14 cellular contexts compared by ENCODE assay signal in genomic region chr15:85354432-85354831, GRCh38. TPM values are rescaled to one million over a fixed set of nuclear protein-coding genes. Genes with fewer than 3 reads are reported as not detected.
DNase-seq lines count a peak whose midpoint lies in the region; ATAC-seq and TF ChIP-seq lines count a peak whose summit lies in the region.
"Had no signal": no experiment of that assay in that cellular context is flagged by ENCODE, and none has a peak within 500 bp of the region (broad histone marks: within the 10 kb centered on the region; RNA-seq: fewer than 3 reads in every experiment).

No MANE protein-coding gene starts in this region.

- ATAC-seq in upper lobe of right lung (no peak), HG02571 (IDR thresholded peaks at IDR 0.05; ENCODE audit: unreplicated experiment) (no peak)
- ATAC-seq: activated T-cell treated with anti-CD3 and anti-CD28 coated beads, Interleukin-2, amount 50 U/mL, for 4 hours had no signal

- TF ChIP-seq CTCF in kidney epithelial cell (IDR thresholded peaks at IDR 0.05; ENCODE audit: insufficient read depth, low read length, poor library complexity, severe bottlenecking) = no peak
- no peak for TF ChIP-seq CTCF in upper lobe of right lung (IDR thresholded peaks at IDR 0.05)

- no peaks in the 10 kb centered on the region for H3K27me3 ChIP-seq in ACC112 (ENCODE audit: insufficient read depth, low read length)
- no peaks in the 10 kb centered on the region for H3K27me3 ChIP-seq in kidney epithelial cell (ENCODE audit: control insufficient read depth, insufficient read depth, low read length)
- no peaks in the 10 kb centered on the region for H3K27me3 ChIP-seq in upper lobe of right lung
- H3K27me3 ChIP-seq: upper lobe of left lung had no signal

- H3K4me3 ChIP-seq in ACC112 (ENCODE audit: low read depth, low read length) = no peak overlapping the region
- no peak overlapping the region for H3K4me3 ChIP-seq in kidney epithelial cell (ENCODE audit: low read depth, low read length)
- H3K4me3 ChIP-seq in upper lobe of right lung = no peak overlapping the region
- H3K4me3 ChIP-seq: upper lobe of left lung had no signal

- H3K4me1 ChIP-seq in ACC112 (ENCODE audit: control insufficient read depth, insufficient read depth, low read length, unreplicated experiment) = peaks cover 17% of the 10 kb centered on the region
- peaks cover 10% of the 10 kb centered on the region for H3K4me1 ChIP-seq in upper lobe of right lung

- DNase-seq in HS-5 (ENCODE audit: low read depth) (peak; percentile 46), amniotic stem cell (lab: John Stamatoyannopoulos, UW) (peak; percentile 16), kidney epithelial cell (ENCODE audit: low read depth) (peak; percentile 77), NOMO-1 treated with DMSO at 0.1 percent for 48 hours (lab: John Stamatoyannopoulos, UW; ENCODE audit: unreplicated experiment) (no peak), upper lobe of right lung (no peak)
- no peak for DNase-seq in activated CD4-positive, alpha-beta T cell treated with anti-CD3 and anti-CD28 coated beads, Interleukin-2, amount 50 U/mL, for 1 hour
- DNase-seq: activated B cell treated with CpG ODN at 0.5 μM for 24 hours; activated T-cell treated with anti-CD3 and anti-CD28 coated beads, Interleukin-2, amount 50 U/mL, for 4 hours; naive B cell; NCI-H1105 treated with DMSO at 0.1 percent for 48 hours; NCI-H524 treated with DMSO at 0.1 percent for 48 hours; upper lobe of left lung had no signal

- intact Hi-C loops in upper lobe of right lung (cut with DNase I) = no loop called here

- H3K27ac ChIP-seq in ACC112 (ENCODE audit: low read depth, low read length) (no peak overlapping the region), upper lobe of right lung (no peak overlapping the region)
- H3K27ac ChIP-seq: upper lobe of left lung had no signal

- no peaks in the 10 kb centered on the region for H3K36me3 ChIP-seq in ACC112 (ENCODE audit: insufficient read depth, low read length)
- no peaks in the 10 kb centered on the region for H3K36me3 ChIP-seq in kidney epithelial cell (ENCODE audit: control insufficient read depth, insufficient read depth, low read length)
- H3K36me3 ChIP-seq in upper lobe of right lung = no peaks in the 10 kb centered on the region
- H3K36me3 ChIP-seq: upper lobe of left lung had no signal

- H3K9me3 ChIP-seq in upper lobe of right lung = no peaks in the 10 kb centered on the region
- H3K9me3 ChIP-seq: upper lobe of left lung had no signal

- H3K79me2 ChIP-seq in ACC112 (ENCODE audit: control insufficient read depth, insufficient read depth, low read length, unreplicated experiment) = no peaks in the 10 kb centered on the region

- H2AFZ ChIP-seq in ACC112 (ENCODE audit: low read length, unreplicated experiment) = peak overlapping the region; percentile 9

RNA-seq across cellular contexts. Expression of gene AKAP13, which starts 26.0 kb away (rescaled TPM):
- total RNA-seq in kidney epithelial cell (47.5 and 54.0 TPM in 2 replicates), upper lobe of right lung (450 TPM)

Comparison
In these comparisons a context has a peak if more than half of its experiments do, and no peak if none do; other contexts are left out.
1. DNase-seq: peak in HS-5 (single experiment), amniotic stem cell (single experiment) and kidney epithelial cell (single experiment); none in NOMO-1 treated with DMSO at 0.1 percent for 48 hours (single experiment), upper lobe of right lung (single experiment) and activated CD4-positive, alpha-beta T cell treated with anti-CD3 and anti-CD28 coated beads, Interleukin-2, amount 50 U/mL, for 1 hour (single experiment).